ENCODE assay signal across 23 cellular contexts in genomic region chr1:47963568-47963973, GRCh38. TPM values are rescaled to one million over a fixed set of nuclear protein-coding genes. Genes with fewer than 3 reads are reported as not detected.
DNase-seq lines count a peak whose midpoint lies in the region; ATAC-seq and TF ChIP-seq lines count a peak whose summit lies in the region.
"Had no signal": no experiment of that assay in that cellular context is flagged by ENCODE, and none has a peak within 500 bp of the region (broad histone marks: within the 10 kb centered on the region; RNA-seq: fewer than 3 reads in every experiment).

No MANE protein-coding gene starts in this region.

- peak; percentile 64 for ATAC-seq in left ventricle myocardium superior
- ATAC-seq in upper lobe of right lung: no peak
- ATAC-seq: stimulated activated effector memory CD8-positive, alpha-beta T cell treated with anti-CD3 and anti-CD28 coated beads, Interleukin-12 subunit alpha, Interleukin-12 subunit beta, amount 100 ng/mL, for 72 hours had no signal

- H3K4me3 ChIP-seq in breast epithelium: no peak overlapping the region
- no peak overlapping the region for H3K4me3 ChIP-seq in neuronal stem cell (ENCODE audit: low read length in 2 of 2)
- no peak overlapping the region for H3K4me3 ChIP-seq in upper lobe of right lung
- H3K4me3 ChIP-seq: PC-9, upper lobe of left lung had no signal

- H4K8ac ChIP-seq in neuronal stem cell (ENCODE audit: low read depth, low read length): no peak overlapping the region

- H2AK5ac ChIP-seq in neuronal stem cell (ENCODE audit: low read depth, low read length): no peak overlapping the region

- POLR2A ChIA-PET in MCF 10A (lab: Yijun Ruan, JAX): interaction anchor here (1.2 to 1.5 kb wide), 2 partner anchors 29 to 773 kb away, joined by 3 to 6 read pairs; partner anchors contain the start of gene PDZK1IP1

- TF ChIP-seq POLR2A in breast epithelium (IDR thresholded peaks at IDR 0.05): no peak

- H3K14ac ChIP-seq in neuronal stem cell (ENCODE audit: low read length): no peak overlapping the region

- no TSS peak for BruUV-seq in MCF 10A (replicated peaks; lab: Mats Ljungman, UMichigan)
- no TSS peak for BruUV-seq in Calu3 (replicated peaks; lab: Mats Ljungman, UMichigan)

- H2AFZ ChIP-seq in neuronal stem cell (ENCODE audit: low read length): no peak overlapping the region
- H2AFZ ChIP-seq: parathyroid adenoma, PC-9 had no signal

- H3K9ac ChIP-seq in neuronal stem cell (ENCODE audit: low read depth, low read length, poor library complexity): no peak overlapping the region
- H3K9ac ChIP-seq: parathyroid adenoma had no signal

- no CpG with 5 or more reads among the region's 7 CpGs for WGBS in neuronal stem cell (ENCODE audit: extremely low coverage in 2 of 2, insufficient read length in 2 of 2, insufficient replicate concordance in 1 of 2), 2 donors

- TF ChIP-seq CTCF in MCF 10A (IDR thresholded peaks at IDR 0.05; ENCODE audit: unreplicated experiment): no peak
- TF ChIP-seq CTCF in breast epithelium (IDR thresholded peaks at IDR 0.05): no peak
- no peak for TF ChIP-seq CTCF in upper lobe of right lung (IDR thresholded peaks at IDR 0.05)
- TF ChIP-seq CTCF in Calu3 (IDR thresholded peaks at IDR 0.05; ENCODE audit: unreplicated experiment): no peak

- no peak overlapping the region for H2BK5ac ChIP-seq in neuronal stem cell (ENCODE audit: low read length)

- H3K4me1 Mint-ChIP-seq in MCF 10A (ENCODE audit: insufficient read depth, unreplicated experiment): peaks cover 22% of the 10 kb centered on the region
- no peaks in the 10 kb centered on the region for H3K4me1 Mint-ChIP-seq in Calu3 (ENCODE audit: low read depth, unreplicated experiment)
- H3K4me1 Mint-ChIP-seq: activated CD4-positive, alpha-beta T cell treated with anti-CD3 and anti-CD28 coated beads, Interleukin-2, amount 10 ng/mL, durations not matched to agents 24 days and 14 days; stimulated activated effector memory CD8-positive, alpha-beta T cell treated with anti-CD3 and anti-CD28 coated beads, Interleukin-12 subunit alpha, Interleukin-12 subunit beta, amount 100 ng/mL, for 72 hours had no signal

- no peak overlapping the region for H3K4ac ChIP-seq in neuronal stem cell (ENCODE audit: low read length)

- no peaks in the 10 kb centered on the region for H3K27me3 Mint-ChIP-seq in MCF 10A (ENCODE audit: insufficient read depth, unreplicated experiment)
- no peaks in the 10 kb centered on the region for H3K27me3 Mint-ChIP-seq in Calu3 (ENCODE audit: unreplicated experiment)
- H3K27me3 Mint-ChIP-seq: activated CD4-positive, alpha-beta T cell treated with anti-CD3 and anti-CD28 coated beads, Interleukin-2, amount 10 ng/mL, durations not matched to agents 24 days and 14 days had no signal

- H3K27ac ChIP-seq in breast epithelium: no peak overlapping the region
- no peak overlapping the region for H3K27ac ChIP-seq in neuronal stem cell (replicated peaks; ENCODE audit: low read length)
- H3K27ac ChIP-seq in upper lobe of right lung: peak overlapping the region; percentile 11
- H3K27ac ChIP-seq: parathyroid adenoma, PC-9, upper lobe of left lung had no signal

- DNase-seq in MCF 10A (ENCODE audit: unreplicated experiment) (no peak), breast epithelium (ENCODE audit: low spot score in 2 of 2) (no peak), left ventricle myocardium superior (no peak), neuronal stem cell (ENCODE audit: low spot score) (no peak), upper lobe of right lung (no peak), Calu3 (no peak), glomerular visceral epithelial cell (ENCODE audit: extremely low spot score) (no peak), activated gamma-delta T cell (lab: John Stamatoyannopoulos, UW) (no peak)
- DNase-seq: activated CD4-positive, alpha-beta T cell treated with anti-CD3 and anti-CD28 coated beads, Interleukin-2, amount 10 ng/mL, durations not matched to agents 24 days and 14 days; activated naive CD4-positive, alpha-beta T cell treated with anti-CD3 and anti-CD28 coated beads, Interleukin-2, amount 50 U/mL, for 16 hours; activated T-cell treated with anti-CD3 and anti-CD28 coated beads for 4 hours; C1 segment of cervical spinal cord; DMS153; effector memory CD4-positive, alpha-beta T cell; hippocampal formation; KG1; NCI-H1105 treated with DMSO at 0.1 percent for 48 hours; NCI-H748 treated with DMSO at 0.1 percent for 48 hours; PC-9; stimulated activated CD4-positive, alpha-beta T cell treated with anti-CD3 and anti-CD28 coated beads, Interleukin-12 subunit alpha, Interleukin-12 subunit beta, amount 100 ng/mL, for 4 hours; upper lobe of left lung had no signal

- no peak overlapping the region for H2BK15ac ChIP-seq in neuronal stem cell (ENCODE audit: low read length)

- peak overlapping the region; percentile 95 for H3K27ac Mint-ChIP-seq in MCF 10A (ENCODE audit: low read depth, unreplicated experiment)
- H3K27ac Mint-ChIP-seq in Calu3 (ENCODE audit: unreplicated experiment): no peak overlapping the region
- H3K27ac Mint-ChIP-seq: activated CD4-positive, alpha-beta T cell treated with anti-CD3 and anti-CD28 coated beads, Interleukin-2, amount 10 ng/mL, durations not matched to agents 24 days and 14 days; stimulated activated effector memory CD8-positive, alpha-beta T cell treated with anti-CD3 and anti-CD28 coated beads, Interleukin-12 subunit alpha, Interleukin-12 subunit beta, amount 100 ng/mL, for 72 hours had no signal

- H2BK12ac ChIP-seq in neuronal stem cell (ENCODE audit: low read length): no peak overlapping the region

- H3K4me1 ChIP-seq in breast epithelium (no peaks in the 10 kb centered on the region), neuronal stem cell (ENCODE audit: control insufficient read depth in 2 of 2, insufficient read depth in 1 of 2, low read depth in 1 of 2, low read length in 2 of 2) (peaks cover 0 to 13% of the 10 kb centered on the region in 2 donors), upper lobe of right lung (no peaks in the 10 kb centered on the region)
- H3K4me1 ChIP-seq: parathyroid adenoma, upper lobe of left lung had no signal

- no peaks in the 10 kb centered on the region for H3K79me1 ChIP-seq in neuronal stem cell (ENCODE audit: low read depth, low read length)

- H3K9me3 ChIP-seq in breast epithelium (no peaks in the 10 kb centered on the region), neuronal stem cell (replicated peaks in 1 of 2; ENCODE audit: control insufficient read depth in 2 of 2, insufficient read depth in 1 of 2, low read depth in 1 of 2, low read length in 2 of 2) (no peaks in the 10 kb centered on the region), upper lobe of right lung (no peaks in the 10 kb centered on the region)
- H3K9me3 ChIP-seq: upper lobe of left lung had no signal

- no peak overlapping the region for H3K4me2 ChIP-seq in neuronal stem cell (ENCODE audit: insufficient read depth, low read length, poor library complexity, severe bottlenecking)
- H3K4me2 ChIP-seq: PC-9 had no signal

- H2BK120ac ChIP-seq in neuronal stem cell (ENCODE audit: low read depth, low read length): no peak overlapping the region

- intact Hi-C loops in MCF 10A (cut with micrococcal nuclease): no loop called here
- intact Hi-C loops in breast epithelium (cut with DNase I; ENCODE audit: low total_unique reads): no loop called here
- intact Hi-C loops in left ventricle myocardium superior (cut with micrococcal nuclease): no loop called here
- intact Hi-C loops in upper lobe of right lung (cut with DNase I): no loop called here
- intact Hi-C loops in Calu3 (cut with micrococcal nuclease; ENCODE audit: unreplicated experiment): no loop called here

- H3K36me3 ChIP-seq in breast epithelium: no peaks in the 10 kb centered on the region
- no peaks in the 10 kb centered on the region for H3K36me3 ChIP-seq in neuronal stem cell (replicated peaks in 1 of 2; ENCODE audit: control insufficient read depth in 2 of 2, insufficient read depth in 2 of 2, low read length in 2 of 2)
- no peaks in the 10 kb centered on the region for H3K36me3 ChIP-seq in upper lobe of right lung
- H3K36me3 ChIP-seq: upper lobe of left lung had no signal

- no peak overlapping the region for H4K91ac ChIP-seq in neuronal stem cell (ENCODE audit: low read depth, low read length, poor library complexity)

- H3K36me3 Mint-ChIP-seq in MCF 10A (ENCODE audit: insufficient read depth, unreplicated experiment): peaks cover 4% of the 10 kb centered on the region
- H3K36me3 Mint-ChIP-seq in Calu3 (ENCODE audit: insufficient read depth, unreplicated experiment): no peaks in the 10 kb centered on the region
- H3K36me3 Mint-ChIP-seq: stimulated activated effector memory CD8-positive, alpha-beta T cell treated with anti-CD3 and anti-CD28 coated beads, Interleukin-12 subunit alpha, Interleukin-12 subunit beta, amount 100 ng/mL, for 72 hours had no signal

- H3K9me3 Mint-ChIP-seq in MCF 10A (ENCODE audit: unreplicated experiment) (no peaks in the 10 kb centered on the region), Calu3 (ENCODE audit: low read depth, unreplicated experiment) (peaks cover 2% of the 10 kb centered on the region)
- H3K9me3 Mint-ChIP-seq: activated CD4-positive, alpha-beta T cell treated with anti-CD3 and anti-CD28 coated beads, Interleukin-2, amount 10 ng/mL, durations not matched to agents 24 days and 14 days; stimulated activated effector memory CD8-positive, alpha-beta T cell treated with anti-CD3 and anti-CD28 coated beads, Interleukin-12 subunit alpha, Interleukin-12 subunit beta, amount 100 ng/mL, for 72 hours had no signal

- CTCF ChIA-PET in MCF 10A (lab: Yijun Ruan, JAX): interaction anchor here (0.6 to 2.9 kb wide), 3 partner anchors 30 to 465 kb away, joined by 3 to 9 read pairs (median 3); no protein-coding TSS in a partner anchor
- CTCF ChIA-PET in Calu3 (lab: Charles Lee): no interaction called here

- H3K27me3 ChIP-seq in breast epithelium: no peaks in the 10 kb centered on the region
- no peaks in the 10 kb centered on the region for H3K27me3 ChIP-seq in neuronal stem cell (ENCODE audit: control insufficient read depth in 3 of 3, insufficient read depth in 3 of 3, low read depth in 1 of 3, low read length in 3 of 3)
- H3K27me3 ChIP-seq in upper lobe of right lung: no peaks in the 10 kb centered on the region
- H3K27me3 ChIP-seq: upper lobe of left lung had no signal

- no peak overlapping the region for H3K23ac ChIP-seq in neuronal stem cell (ENCODE audit: low read depth, low read length, poor library complexity)

- H3K18ac ChIP-seq in neuronal stem cell (ENCODE audit: low read length): peak overlapping the region; percentile 76

- H3K4me3 Mint-ChIP-seq in MCF 10A (ENCODE audit: unreplicated experiment): no peak overlapping the region
- H3K4me3 Mint-ChIP-seq in Calu3 (ENCODE audit: low read depth, unreplicated experiment): no peak overlapping the region
- H3K4me3 Mint-ChIP-seq: activated CD4-positive, alpha-beta T cell treated with anti-CD3 and anti-CD28 coated beads, Interleukin-2, amount 10 ng/mL, durations not matched to agents 24 days and 14 days; stimulated activated effector memory CD8-positive, alpha-beta T cell treated with anti-CD3 and anti-CD28 coated beads, Interleukin-12 subunit alpha, Interleukin-12 subunit beta, amount 100 ng/mL, for 72 hours had no signal

RNA-seq across cellular contexts. Expression of gene TRABD2B, which starts 33.6 kb away (rescaled TPM):
- total RNA-seq in MCF 10A (2022): 0.96 and 2.6 TPM in 2 replicates
- total RNA-seq in breast epithelium: 1 to 10 TPM; 1.4 to 3.7 (median 2.3) TPM
- 0.92 TPM for total RNA-seq in left ventricle myocardium superior
- polyA plus RNA-seq in neuronal stem cell (2013, experiment 1 of 2): 0.42 TPM
- polyA plus RNA-seq in neuronal stem cell (2013, experiment 2 of 2): 0.66 TPM
- 1.2 TPM for total RNA-seq in upper lobe of right lung
- total RNA-seq in Calu3 (2022): 0.10 and 0.42 TPM in 2 replicates
- total RNA-seq: activated CD4-positive, alpha-beta T cell treated with anti-CD3 and anti-CD28 coated beads, Interleukin-2, amount 10 ng/mL, durations not matched to agents 24 days and 14 days; PC-9 had no signal
